In the genomic region with DNA sequence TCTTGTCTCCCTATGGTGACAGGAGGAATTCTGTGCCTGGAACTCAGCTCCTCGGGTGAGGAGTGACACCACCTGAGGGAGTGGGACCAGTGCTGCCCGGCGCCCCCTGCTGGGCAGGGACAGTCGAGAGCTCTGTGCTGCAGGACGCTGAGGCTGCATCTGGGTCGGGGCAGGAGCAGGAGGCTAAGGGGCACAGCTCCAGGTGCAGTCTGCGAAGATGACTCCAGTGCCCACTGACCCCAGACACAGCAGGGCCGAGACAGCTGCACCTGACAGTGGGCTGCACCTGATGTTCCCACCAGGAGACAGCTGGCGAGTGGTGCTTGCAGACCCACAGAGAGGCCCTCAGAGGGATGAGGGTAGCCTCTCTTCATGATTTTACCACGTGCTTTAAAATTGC, we compare ENCODE assay signal across 8 cellular contexts.
A peak's percentile ranks its signal among the peaks of the same experiment; 100 is the strongest.
DNase-seq lines count a peak whose midpoint lies in the region; ATAC-seq, FAIRE-seq and TF ChIP-seq lines count a peak whose summit lies in the region.

No MANE protein-coding gene starts in this region.

- dilution Hi-C loops in IMR-90 (cut with HindIII; ENCODE audit: low sequenced_read_pairs, unreplicated experiment): no loop called here

- H3K4me3 ChIP-seq in DND-41 (ENCODE audit: low read depth in 1 of 2, low read length in 2 of 2) (no peak overlapping the region), IMR-90 (ENCODE audit: insufficient read depth, low read depth, low read length) (no peak overlapping the region), fibroblast of pulmonary artery (replicated peaks; ENCODE audit: low read depth, low read length) (no peak overlapping the region), retinal pigment epithelial cell (ENCODE audit: low read length) (no peak overlapping the region), small intestine (ENCODE audit: low read depth in 1 of 2, low read length in 2 of 2) (no peak overlapping the region)

- H4K5ac ChIP-seq in IMR-90 (ENCODE audit: low read depth, low read length): no peak overlapping the region

- no peaks in the 10 kb centered on the region for H3K27me3 Mint-ChIP-seq in activated CD8-positive, alpha-beta T cell treated with anti-CD3 and anti-CD28 coated beads for 36 hours

- no peak overlapping the region for H3K18ac ChIP-seq in IMR-90 (ENCODE audit: low read depth, low read length)

- H2BK120ac ChIP-seq in IMR-90 (ENCODE audit: low read depth, low read length): no peak overlapping the region

- FAIRE-seq in small intestine (lab: Jason Lieb, UNC): no peak

- CTCF ChIA-PET in IMR-90 (lab: Yijun Ruan, JAX): interaction anchor here (0.5 to 1.4 kb wide), 6 partner anchors 10 to 202 kb away, joined by 3 to 5 read pairs (median 3); no protein-coding TSS in a partner anchor
- CTCF ChIA-PET in activated CD8-positive, alpha-beta T cell treated with anti-CD3 and anti-CD28 coated beads for 36 hours (lab: Charles Lee): interaction anchor here (0.7 to 2.8 kb wide), 17 partner anchors 9 to 321 kb away, joined by 3 to 16 read pairs (median 5); no protein-coding TSS in a partner anchor

- no peak for TF ChIP-seq POLR2A in IMR-90 (IDR thresholded peaks at IDR 0.05; ENCODE audit: low read depth, low read length)

- H3K4me1 ChIP-seq in DND-41 (ENCODE audit: insufficient read depth, low read length) (no peaks in the 10 kb centered on the region), IMR-90 (ENCODE audit: control insufficient read depth, insufficient read depth, low read length) (peaks cover 2% of the 10 kb centered on the region; the same call in 1 of the 2 replicates), small intestine (ENCODE audit: control insufficient read depth in 2 of 2, insufficient read depth in 1 of 2, low read depth in 1 of 2, low read length in 1 of 2) (no peaks in the 10 kb centered on the region)

- H3K4me2 ChIP-seq in DND-41 (ENCODE audit: insufficient read depth, low read length): no peak overlapping the region
- no peak overlapping the region for H3K4me2 ChIP-seq in IMR-90 (ENCODE audit: low read depth, low read length)

- no peak overlapping the region for H3K4me3 Mint-ChIP-seq in activated CD8-positive, alpha-beta T cell treated with anti-CD3 and anti-CD28 coated beads for 36 hours

- H3K14ac ChIP-seq in IMR-90 (replicated peaks; ENCODE audit: low read depth, low read length): no peak overlapping the region

- H3K9ac ChIP-seq in DND-41 (ENCODE audit: low read depth, low read length) (no peak overlapping the region), IMR-90 (ENCODE audit: low read depth, low read length) (no peak overlapping the region)

- no peak overlapping the region for H4K8ac ChIP-seq in IMR-90 (ENCODE audit: low read depth in 2 of 2, low read length in 2 of 2)

- H3K79me2 ChIP-seq in DND-41 (ENCODE audit: insufficient read depth, low read length): no peaks in the 10 kb centered on the region

- ATAC-seq in DND-41 (ENCODE audit: insufficient read depth, low read depth) (no peak; the same call in 2 of the 3 replicates), IMR-90 (ENCODE audit: low read depth) (peak; percentile 65), GM21447 (IDR thresholded peaks at IDR 0.05; ENCODE audit: unreplicated experiment) (no peak), HG03565 (IDR thresholded peaks at IDR 0.05; ENCODE audit: unreplicated experiment) (no peak)
- peak; percentile 84 for ATAC-seq in activated CD8-positive, alpha-beta T cell treated with anti-CD3 and anti-CD28 coated beads for 36 hours

- in situ Hi-C loops in IMR-90 (cut with MboI; ENCODE audit: low sequenced_read_pairs): loop anchor here (25.0 kb wide), 1 partner anchor 552 kb away; no protein-coding TSS in a partner anchor

- POLR2A ChIA-PET in IMR-90 (lab: Charles Lee; ENCODE audit: unreplicated experiment): no interaction called here
- POLR2A ChIA-PET in activated CD8-positive, alpha-beta T cell treated with anti-CD3 and anti-CD28 coated beads for 36 hours (lab: Charles Lee): no interaction called here

- DNase-seq in DND-41 (peak; percentile 33), IMR-90 (no peak), fibroblast of pulmonary artery (ENCODE audit: low read depth) (peak; percentile 18), retinal pigment epithelial cell (ENCODE audit: low read depth) (no peak), small intestine (no peak)
- peak; percentile 61 for DNase-seq in activated CD8-positive, alpha-beta T cell treated with anti-CD3 and anti-CD28 coated beads for 36 hours

- TF ChIP-seq RAD21 in IMR-90 (IDR thresholded peaks at IDR 0.05; ENCODE audit: low read length): peak; percentile 35; the same call in 1 of the 2 replicates

- H3K36me3 Mint-ChIP-seq in activated CD8-positive, alpha-beta T cell treated with anti-CD3 and anti-CD28 coated beads for 36 hours (ENCODE audit: low read depth): no peaks in the 10 kb centered on the region

- no peaks in the 10 kb centered on the region for H3K9me3 Mint-ChIP-seq in activated CD8-positive, alpha-beta T cell treated with anti-CD3 and anti-CD28 coated beads for 36 hours

- H2AFZ ChIP-seq in DND-41 (ENCODE audit: low read depth, low read length): no peak overlapping the region
- peak overlapping the region; percentile 37 for H2AFZ ChIP-seq in IMR-90 (replicated peaks; ENCODE audit: low read length, poor library complexity)

- no peak overlapping the region for H2BK5ac ChIP-seq in IMR-90 (ENCODE audit: low read depth, low read length, poor library complexity, severe bottlenecking)

- 35% methylated on average over 3 of the region's 10 CpGs; no CpG with 5 or more reads in 1 of the 2 experiments for WGBS in IMR-90 (ENCODE audit: extremely low coverage in 2 of 2, insufficient read length in 1 of 2), 2 experiments
- 42 to 51% (median 44%) methylated on average over 10 of the region's 10 CpGs for WGBS in small intestine, 3 donors

- TF ChIP-seq CTCF in DND-41 (IDR thresholded peaks at IDR 0.05; ENCODE audit: borderline replicate concordance, extremely low read depth, low read length, poor library complexity, severe bottlenecking) (peak; percentile 58), IMR-90 (conservative IDR thresholded peaks at IDR 0.05; ENCODE audit: low read depth, low read length) (peak; percentile 43; the same call in 1 of the 2 replicates), fibroblast of pulmonary artery (IDR thresholded peaks at IDR 0.05; ENCODE audit: low read length, missing control alignments) (peak; percentile 59), retinal pigment epithelial cell (conservative IDR thresholded peaks at IDR 0.05; ENCODE audit: low read depth, low read length) (peak; percentile 85)
- peak; percentile 84 for TF ChIP-seq CTCF in activated CD8-positive, alpha-beta T cell treated with anti-CD3 and anti-CD28 coated beads for 36 hours (IDR thresholded peaks at IDR 0.05)

- H4K91ac ChIP-seq in IMR-90 (ENCODE audit: insufficient read depth, low read depth, low read length): no peak overlapping the region

- no peak overlapping the region for H3K56ac ChIP-seq in IMR-90 (ENCODE audit: extremely low read depth, insufficient read depth, low read length)

- H3K23ac ChIP-seq in IMR-90 (ENCODE audit: low read depth, low read length): no peak overlapping the region

- H3K4me1 Mint-ChIP-seq in activated CD8-positive, alpha-beta T cell treated with anti-CD3 and anti-CD28 coated beads for 36 hours (ENCODE audit: low read depth): no peaks in the 10 kb centered on the region

- H2BK20ac ChIP-seq in IMR-90 (ENCODE audit: low read depth, low read length): no peak overlapping the region

- H3K36me3 ChIP-seq in DND-41 (ENCODE audit: insufficient read depth, low read length) (no peaks in the 10 kb centered on the region), IMR-90 (ENCODE audit: control insufficient read depth, insufficient read depth, low read length) (peaks cover 4% of the 10 kb centered on the region; the same call in 1 of the 2 replicates), small intestine (ENCODE audit: control insufficient read depth in 2 of 2, insufficient read depth in 2 of 2, low read length in 2 of 2) (no peaks in the 10 kb centered on the region)

- peak overlapping the region; percentile 59 for H2AK9ac ChIP-seq in IMR-90 (replicated peaks; ENCODE audit: low read depth, low read length, poor library complexity)

- no peak overlapping the region for H2AK5ac ChIP-seq in IMR-90 (ENCODE audit: low read depth, low read length)

- BruUV-seq in IMR-90 (replicated peaks; lab: Mats Ljungman, UMichigan): no TSS peak

- peaks cover 9% of the 10 kb centered on the region for H3K9me1 ChIP-seq in IMR-90 (ENCODE audit: insufficient read depth, low read length)

- no peaks in the 10 kb centered on the region for H3K27me3 ChIP-seq in DND-41 (ENCODE audit: insufficient read depth, low read length, poor library complexity)
- H3K27me3 ChIP-seq in IMR-90 (ENCODE audit: control insufficient read depth, insufficient read depth, low read length): no peaks in the 10 kb centered on the region
- no peaks in the 10 kb centered on the region for H3K27me3 ChIP-seq in small intestine (ENCODE audit: control insufficient read depth in 2 of 2, insufficient read depth in 2 of 2, low read length in 2 of 2)

- H2BK15ac ChIP-seq in IMR-90 (ENCODE audit: low read depth, low read length): no peak overlapping the region

- intact Hi-C loops in IMR-90 (cut with micrococcal nuclease): no loop called here
- intact Hi-C loops in activated CD8-positive, alpha-beta T cell treated with anti-CD3 and anti-CD28 coated beads for 36 hours (cut with micrococcal nuclease): no loop called here

- no peak overlapping the region for H3K4ac ChIP-seq in IMR-90 (ENCODE audit: low read depth, low read length)

- H3K27ac Mint-ChIP-seq in activated CD8-positive, alpha-beta T cell treated with anti-CD3 and anti-CD28 coated beads for 36 hours: no peak overlapping the region

- H3K27ac ChIP-seq in DND-41 (ENCODE audit: low read length) (no peak overlapping the region), IMR-90 (ENCODE audit: insufficient read depth, low read length) (no peak overlapping the region), small intestine (ENCODE audit: low read depth in 1 of 2, low read length in 1 of 2) (no peak overlapping the region)

- H3K9me3 ChIP-seq in DND-41 (ENCODE audit: insufficient read depth, low read length, severe bottlenecking) (no peaks in the 10 kb centered on the region), IMR-90 (ENCODE audit: control insufficient read depth, insufficient read depth, low read length) (no peaks in the 10 kb centered on the region), small intestine (ENCODE audit: control insufficient read depth, low read depth) (no peaks in the 10 kb centered on the region)

- no peaks in the 10 kb centered on the region for H4K20me1 ChIP-seq in DND-41 (ENCODE audit: insufficient read depth, low read length)
- no peaks in the 10 kb centered on the region for H4K20me1 ChIP-seq in IMR-90 (ENCODE audit: insufficient read depth, low read length)

- peaks cover 0 to 9% of the 10 kb centered on the region in 2 experiments; a peak in 3 of 4 replicates for H3K79me1 ChIP-seq in IMR-90 (ENCODE audit: low read depth in 1 of 2, low read length in 2 of 2)

TF ChIP-seq in IMR-90, 13 proteins besides CTCF, POLR2A, EP300 and RAD21:
- TF ChIP-seq CHD1 (IDR thresholded peaks at IDR 0.05; ENCODE audit: low read depth, low read length): no peak
- TF ChIP-seq SMC3 (IDR thresholded peaks at IDR 0.05; ENCODE audit: low read depth, low read length): peak; percentile 46

Comparison
In these comparisons a context has a peak if more than half of its experiments do, and no peak if none do; other contexts are left out.
1. ATAC-seq: peak in IMR-90 (single experiment) and activated CD8-positive, alpha-beta T cell treated with anti-CD3 and anti-CD28 coated beads for 36 hours (single experiment); none in DND-41 (single experiment), GM21447 (single experiment) and HG03565 (single experiment).
2. DNase-seq: peak in DND-41 (single experiment), activated CD8-positive, alpha-beta T cell treated with anti-CD3 and anti-CD28 coated beads for 36 hours (single experiment) and fibroblast of pulmonary artery (single experiment); none in IMR-90 (single experiment), retinal pigment epithelial cell (single experiment) and small intestine (single experiment).
3. Peak in every context shown above with its lines, with median percentiles within 50 percentile points of each other: CTCF ChIP-seq.